9 cellular contexts compared by ENCODE assay signal in the genomic region with DNA sequence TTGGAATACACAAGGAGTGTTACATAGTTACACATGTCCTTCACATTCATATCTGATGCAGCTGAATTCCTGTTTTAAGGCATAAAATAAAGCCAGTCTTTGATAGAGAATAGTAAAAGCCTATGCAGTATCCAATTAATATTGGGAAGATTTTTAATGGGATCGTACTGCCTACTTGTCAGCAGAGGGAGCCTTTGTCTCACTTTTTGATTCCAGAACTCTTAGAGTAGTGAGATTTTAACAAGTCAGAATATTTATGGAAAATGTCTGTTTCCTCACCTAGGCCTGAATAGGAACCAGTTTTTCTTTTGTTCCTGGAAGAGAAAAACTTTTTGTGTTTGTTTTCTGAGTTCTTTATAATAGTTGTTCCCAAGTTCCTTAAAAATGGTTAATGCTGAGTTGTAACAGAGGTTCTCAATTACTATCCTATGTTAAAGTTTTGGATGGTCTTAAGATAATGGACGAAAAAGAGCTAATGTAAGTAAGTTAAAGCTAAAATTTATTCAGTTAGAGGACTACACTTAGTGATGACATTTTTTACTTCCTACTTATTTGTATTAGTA.
DNase-seq lines count a peak whose midpoint lies in the region; ATAC-seq and TF ChIP-seq lines count a peak whose summit lies in the region.
"Had no signal": no experiment of that assay in that cellular context is flagged by ENCODE, and none has a peak within 500 bp of the region (broad histone marks: within the 10 kb centered on the region; RNA-seq: fewer than 3 reads in every experiment).

No MANE protein-coding gene starts in this region.

- ATAC-seq in activated CD8-positive, alpha-beta T cell treated with anti-CD3 and anti-CD28 coated beads for 36 hours: no peak
- no peak for ATAC-seq in activated CD8-positive, alpha-beta T cell treated with anti-CD3 and anti-CD28 coated beads, Interleukin-2, amount 10 ng/mL, durations not matched to agents 7 days and 5 days
- ATAC-seq in HG03135 (IDR thresholded peaks at IDR 0.05; ENCODE audit: unreplicated experiment) (no peak), HG03520 (IDR thresholded peaks at IDR 0.05; ENCODE audit: unreplicated experiment) (no peak)

- no peaks in the 10 kb centered on the region for H3K27me3 Mint-ChIP-seq in activated CD8-positive, alpha-beta T cell treated with anti-CD3 and anti-CD28 coated beads for 36 hours
- H3K27me3 Mint-ChIP-seq in activated CD8-positive, alpha-beta T cell treated with anti-CD3 and anti-CD28 coated beads, Interleukin-2, amount 10 ng/mL, durations not matched to agents 7 days and 5 days (ENCODE audit: low read depth): no peaks in the 10 kb centered on the region
- H3K27me3 Mint-ChIP-seq: CD4-positive, CD25-positive, alpha-beta regulatory T cell had no signal

- POLR2A ChIA-PET in activated CD8-positive, alpha-beta T cell treated with anti-CD3 and anti-CD28 coated beads for 36 hours (lab: Charles Lee): no interaction called here
- POLR2A ChIA-PET in activated CD8-positive, alpha-beta T cell treated with anti-CD3 and anti-CD28 coated beads, Interleukin-2, amount 10 ng/mL, durations not matched to agents 7 days and 5 days (lab: Charles Lee): no interaction called here

- H3K27me3 ChIP-seq in adipocyte (replicated peaks; ENCODE audit: control insufficient read depth, insufficient read depth, low read length) (no peaks in the 10 kb centered on the region), thyroid gland (no peaks in the 10 kb centered on the region)

- H3K9me3 Mint-ChIP-seq in activated CD8-positive, alpha-beta T cell treated with anti-CD3 and anti-CD28 coated beads for 36 hours: no peaks in the 10 kb centered on the region
- H3K9me3 Mint-ChIP-seq in activated CD8-positive, alpha-beta T cell treated with anti-CD3 and anti-CD28 coated beads, Interleukin-2, amount 10 ng/mL, durations not matched to agents 7 days and 5 days (ENCODE audit: insufficient read depth): no peaks in the 10 kb centered on the region
- H3K9me3 Mint-ChIP-seq: CD4-positive, CD25-positive, alpha-beta regulatory T cell had no signal

- H3K4me1 ChIP-seq in adipocyte (ENCODE audit: control insufficient read depth, insufficient read depth, low read length) (no peaks in the 10 kb centered on the region), thyroid gland (no peaks in the 10 kb centered on the region)

- no peaks in the 10 kb centered on the region for H3K9me3 ChIP-seq in adipocyte (ENCODE audit: control insufficient read depth, low read length)
- no peaks in the 10 kb centered on the region for H3K9me3 ChIP-seq in thyroid gland

- no peaks in the 10 kb centered on the region for H3K4me1 Mint-ChIP-seq in activated CD8-positive, alpha-beta T cell treated with anti-CD3 and anti-CD28 coated beads for 36 hours (ENCODE audit: low read depth)
- H3K4me1 Mint-ChIP-seq in activated CD8-positive, alpha-beta T cell treated with anti-CD3 and anti-CD28 coated beads, Interleukin-2, amount 10 ng/mL, durations not matched to agents 7 days and 5 days (ENCODE audit: low read depth): no peaks in the 10 kb centered on the region
- H3K4me1 Mint-ChIP-seq: CD4-positive, CD25-positive, alpha-beta regulatory T cell had no signal

- H3K9ac ChIP-seq in adipocyte (ENCODE audit: low read length): no peak overlapping the region

- intact Hi-C loops in activated CD8-positive, alpha-beta T cell treated with anti-CD3 and anti-CD28 coated beads for 36 hours (cut with micrococcal nuclease): loop anchor here (10.0 kb wide), 1 partner anchor 691 kb away; no protein-coding TSS in a partner anchor
- intact Hi-C loops in thyroid gland (cut with DNase I): no loop called here

- no peaks in the 10 kb centered on the region for H3K36me3 Mint-ChIP-seq in activated CD8-positive, alpha-beta T cell treated with anti-CD3 and anti-CD28 coated beads for 36 hours (ENCODE audit: low read depth)
- H3K36me3 Mint-ChIP-seq in activated CD8-positive, alpha-beta T cell treated with anti-CD3 and anti-CD28 coated beads, Interleukin-2, amount 10 ng/mL, durations not matched to agents 7 days and 5 days (ENCODE audit: low read depth): no peaks in the 10 kb centered on the region
- H3K36me3 Mint-ChIP-seq: CD4-positive, CD25-positive, alpha-beta regulatory T cell had no signal

- CTCF ChIA-PET in activated CD8-positive, alpha-beta T cell treated with anti-CD3 and anti-CD28 coated beads for 36 hours (lab: Charles Lee): interaction anchor here (0.9 to 2.7 kb wide), 6 partner anchors 10 to 689 kb away, joined by 3 to 18 read pairs (median 4); no protein-coding TSS in a partner anchor
- CTCF ChIA-PET in activated CD8-positive, alpha-beta T cell treated with anti-CD3 and anti-CD28 coated beads, Interleukin-2, amount 10 ng/mL, durations not matched to agents 7 days and 5 days (lab: Charles Lee): interaction anchor here (1.4 to 2.2 kb wide), 2 partner anchors 10 to 14 kb away, joined by 4 to 9 read pairs; no protein-coding TSS in a partner anchor

- no peak overlapping the region for H3K27ac Mint-ChIP-seq in activated CD8-positive, alpha-beta T cell treated with anti-CD3 and anti-CD28 coated beads for 36 hours
- H3K27ac Mint-ChIP-seq in activated CD8-positive, alpha-beta T cell treated with anti-CD3 and anti-CD28 coated beads, Interleukin-2, amount 10 ng/mL, durations not matched to agents 7 days and 5 days: no peak overlapping the region
- H3K27ac Mint-ChIP-seq: CD4-positive, CD25-positive, alpha-beta regulatory T cell had no signal

- no peak for TF ChIP-seq POLR2A in thyroid gland (IDR thresholded peaks at IDR 0.05)

- H3K27ac ChIP-seq in thyroid gland: no peak overlapping the region

- H3K4me3 ChIP-seq in adipocyte (ENCODE audit: low read length) (no peak overlapping the region), thyroid gland (replicated peaks in 1 of 3) (no peak overlapping the region)

- no peak for DNase-seq in activated CD8-positive, alpha-beta T cell treated with anti-CD3 and anti-CD28 coated beads for 36 hours
- DNase-seq in activated CD8-positive, alpha-beta T cell treated with anti-CD3 and anti-CD28 coated beads, Interleukin-2, amount 10 ng/mL, durations not matched to agents 7 days and 5 days: no peak
- DNase-seq in NCI-H2081 treated with DMSO at 0.1 percent for 48 hours (lab: John Stamatoyannopoulos, UW) (peak; percentile 3), adipocyte (ENCODE audit: low read depth) (peak; percentile 84), iPS-NIHi11 (ENCODE audit: low spot score) (peak; percentile 58), thyroid gland (no peak)

- H3K36me3 ChIP-seq in adipocyte (ENCODE audit: control insufficient read depth, insufficient read depth, low read length, severe bottlenecking): no peaks in the 10 kb centered on the region
- H3K36me3 ChIP-seq in thyroid gland: no peaks in the 10 kb centered on the region

- no peak overlapping the region for H3K4me3 Mint-ChIP-seq in activated CD8-positive, alpha-beta T cell treated with anti-CD3 and anti-CD28 coated beads for 36 hours
- H3K4me3 Mint-ChIP-seq in activated CD8-positive, alpha-beta T cell treated with anti-CD3 and anti-CD28 coated beads, Interleukin-2, amount 10 ng/mL, durations not matched to agents 7 days and 5 days: no peak overlapping the region
- H3K4me3 Mint-ChIP-seq: CD4-positive, CD25-positive, alpha-beta regulatory T cell had no signal

- 46 to 48% methylated on average over 2 of the region's 2 CpGs for WGBS in thyroid gland, 2 donors

- peak; percentile 55 for TF ChIP-seq CTCF in activated CD8-positive, alpha-beta T cell treated with anti-CD3 and anti-CD28 coated beads for 36 hours (IDR thresholded peaks at IDR 0.05)
- TF ChIP-seq CTCF in thyroid gland (IDR thresholded peaks at IDR 0.05): peak in 5 of 6 experiments; percentile 15 to 81 (median 57)

Comparison
In these comparisons a context has a peak if more than half of its experiments do, and no peak if none do; other contexts are left out.
1. DNase-seq: peak in NCI-H2081 treated with DMSO at 0.1 percent for 48 hours (single experiment), adipocyte (single experiment) and iPS-NIHi11 (single experiment); none in activated CD8-positive, alpha-beta T cell treated with anti-CD3 and anti-CD28 coated beads for 36 hours (single experiment), activated CD8-positive, alpha-beta T cell treated with anti-CD3 and anti-CD28 coated beads, Interleukin-2, amount 10 ng/mL, durations not matched to agents 7 days and 5 days (single experiment) and thyroid gland (0 of 2).